Comparison of ENCODE assay signal across 20 cellular contexts in the genomic region with DNA sequence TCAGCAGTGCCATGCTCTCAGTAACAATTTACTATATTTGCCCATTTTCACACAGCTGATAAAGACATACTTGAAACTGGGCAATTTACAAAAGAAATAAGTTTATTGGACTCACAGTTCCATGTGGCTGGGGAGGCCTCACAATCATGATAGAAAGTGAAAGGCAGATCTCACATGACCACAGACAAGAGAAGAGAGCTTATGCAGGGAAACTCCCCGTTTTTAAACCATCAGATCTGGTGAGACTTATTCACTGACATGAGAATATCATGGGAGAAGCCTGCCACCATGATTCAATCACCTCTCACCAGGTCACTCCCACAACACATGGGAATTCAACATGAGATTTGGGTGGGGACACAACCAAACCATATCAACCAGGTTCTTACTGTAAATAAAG.
A peak's percentile ranks its signal among the peaks of the same experiment; 100 is the strongest.
DNase-seq lines count a peak whose midpoint lies in the region; ATAC-seq lines count a peak whose summit lies in the region.
"Had no signal": no experiment of that assay in that cellular context is flagged by ENCODE, and none has a peak within 500 bp of the region (broad histone marks: within the 10 kb centered on the region; RNA-seq: fewer than 3 reads in every experiment).

No MANE protein-coding gene starts in this region.

- ATAC-seq in GM18519 (IDR thresholded peaks at IDR 0.05; ENCODE audit: low FRiP score, unreplicated experiment) (peak; percentile 47), HG02610 (IDR thresholded peaks at IDR 0.05; ENCODE audit: unreplicated experiment) (peak; percentile 58), HG03342 (IDR thresholded peaks at IDR 0.05; ENCODE audit: unreplicated experiment) (peak; percentile 46), left lobe of liver (no peak)
- ATAC-seq: A549, GM12878 had no signal

- DNase-seq in left lobe of liver (ENCODE audit: low spot score) (no peak), NCI-H128 (lab: John Stamatoyannopoulos, UW; ENCODE audit: unreplicated experiment) (no peak)
- DNase-seq: AML-193; C1 segment of cervical spinal cord; CD4-positive, alpha-beta memory T cell; CD4-positive, CD25-positive, alpha-beta regulatory T cell; CD8-positive, alpha-beta memory T cell; COR-L47; DMS 273 treated with DMSO at 0.1 percent for 48 hours; DMS153; DMS53; DMS79; DND-41; EL; GDM1 had no signal
